In the genomic region with DNA sequence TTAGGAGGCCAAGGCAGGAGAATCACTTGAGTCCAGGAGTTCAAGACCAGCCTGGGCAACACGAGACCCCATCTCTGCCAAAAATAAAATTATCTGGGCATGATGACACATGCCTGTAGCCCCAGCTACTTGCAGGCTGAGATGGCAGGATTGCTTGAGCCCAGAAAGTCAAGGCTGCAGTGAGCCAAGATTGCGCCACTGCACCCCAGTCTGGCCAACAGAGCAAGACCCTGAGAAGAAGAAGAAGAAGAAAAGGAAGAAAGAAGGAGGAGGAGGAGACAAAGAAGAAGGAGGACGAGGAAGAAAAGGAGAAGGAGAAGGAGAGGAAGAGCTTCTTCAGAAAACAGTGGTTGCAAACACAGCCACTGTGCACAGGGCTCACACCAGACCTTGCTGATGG, we compare ENCODE assay signal across 19 cellular contexts. TPM values are rescaled to one million over a fixed set of nuclear protein-coding genes. Genes with fewer than 3 reads are reported as not detected.
"Had no signal": no experiment of that assay in that cellular context is flagged by ENCODE, and none has a peak within 500 bp of the region (broad histone marks: within the 10 kb centered on the region; RNA-seq: fewer than 3 reads in every experiment).

No MANE protein-coding gene starts in this region.

- ATAC-seq: activated CD4-positive, CD25-positive, alpha-beta regulatory T cell treated with anti-CD3 and anti-CD28 coated beads, Interleukin-2, amount 50 U/mL, for 24 hours; activated CD8-positive, alpha-beta memory T cell treated with anti-CD3 and anti-CD28 coated beads, Interleukin-2, amount 10 ng/mL, durations not matched to agents 7 days and 5 days; pancreas had no signal

- DNase-seq: activated CD4-positive, alpha-beta T cell treated with anti-CD3 and anti-CD28 coated beads, Interleukin-2, amount 50 U/mL, for 48 hours; activated naive CD4-positive, alpha-beta T cell; activated T-cell treated with anti-CD3 and anti-CD28 coated beads, Interleukin-2, amount 50 U/mL, for 24 hours; central memory CD4-positive, alpha-beta T cell; cortex of kidney; effector memory CD4-positive, alpha-beta T cell; left ventricle myocardium inferior; mesenchymal stem cell; pancreas; transverse colon had no signal

- H3K4me3 Mint-ChIP-seq: activated CD8-positive, alpha-beta memory T cell treated with anti-CD3 and anti-CD28 coated beads, Interleukin-2, amount 10 ng/mL, durations not matched to agents 7 days and 5 days; activated T-cell treated with anti-CD3 and anti-CD28 coated beads, Interleukin-2, amount 50 U/mL, for 24 hours; neural crest cell had no signal

- H3K27ac Mint-ChIP-seq: activated CD8-positive, alpha-beta memory T cell treated with anti-CD3 and anti-CD28 coated beads, Interleukin-2, amount 10 ng/mL, durations not matched to agents 7 days and 5 days had no signal

- H3K36me3 ChIP-seq: left ventricle myocardium inferior, pancreas, transverse colon had no signal

- H3K27me3 ChIP-seq: pancreas, transverse colon had no signal

- H3K4me3 ChIP-seq: left ventricle myocardium inferior, pancreas, skin epidermis, transverse colon had no signal

- H3K9me3 ChIP-seq: left ventricle myocardium inferior, pancreas, transverse colon had no signal

- H3K27ac ChIP-seq: epithelial cell of prostate, pancreas, skin epidermis, transverse colon had no signal

- H3K9me3 Mint-ChIP-seq: activated T-cell treated with anti-CD3 and anti-CD28 coated beads, Interleukin-2, amount 50 U/mL, for 24 hours; neural crest cell had no signal

- H3K27me3 Mint-ChIP-seq: activated CD8-positive, alpha-beta memory T cell treated with anti-CD3 and anti-CD28 coated beads, Interleukin-2, amount 10 ng/mL, durations not matched to agents 7 days and 5 days; activated T-cell treated with anti-CD3 and anti-CD28 coated beads, Interleukin-2, amount 50 U/mL, for 24 hours had no signal

- H3K36me3 Mint-ChIP-seq: activated CD8-positive, alpha-beta memory T cell treated with anti-CD3 and anti-CD28 coated beads, Interleukin-2, amount 10 ng/mL, durations not matched to agents 7 days and 5 days had no signal

RNA-seq across cellular contexts. Expression of a gene that starts 8.4 kb away (rescaled TPM):
- total RNA-seq: left ventricle myocardium inferior, neural crest cell, renal cortical epithelial cell, transverse colon had no signal
- polyA plus RNA-seq: keratinocyte, pancreas had no signal

RNA-seq across cellular contexts. Expression of a gene that starts 10.6 kb away (rescaled TPM):
- total RNA-seq: neural crest cell, renal cortical epithelial cell had no signal
- polyA plus RNA-seq: keratinocyte had no signal

RNA-seq across cellular contexts. Expression of a gene that starts 27.0 kb away (rescaled TPM):
- total RNA-seq: activated CD8-positive, alpha-beta memory T cell treated with anti-CD3 and anti-CD28 coated beads, Interleukin-2, amount 10 ng/mL, durations not matched to agents 7 days and 5 days; left ventricle myocardium inferior; neural crest cell; pancreas; renal cortical epithelial cell; subcutaneous adipose tissue; T-helper 1 cell treated with Interleukin-12 subunit alpha and Interleukin-12 subunit beta and Interleukin-4 antibody, amounts not matched to agents 30 ng/mL and 1 ng/mL, for 36 hours; transverse colon had no signal
- polyA plus RNA-seq: pancreas had no signal
